Comparison of ENCODE assay signal across 9 cellular contexts in genomic region chr9:74577956-74578355, GRCh38.
DNase-seq lines count a peak whose midpoint lies in the region; ATAC-seq and TF ChIP-seq lines count a peak whose summit lies in the region.
"Had no signal": no experiment of that assay in that cellular context is flagged by ENCODE, and none has a peak within 500 bp of the region (broad histone marks: within the 10 kb centered on the region; RNA-seq: fewer than 3 reads in every experiment).

No MANE protein-coding gene starts in this region.

- H3K9me2 ChIP-seq in hepatocyte (replicated peaks; ENCODE audit: insufficient read depth), result no peaks in the 10 kb centered on the region

- no peaks in the 10 kb centered on the region for H3K9me3 ChIP-seq in hepatocyte (ENCODE audit: low read depth)

- no peak overlapping the region for H3K4me3 Mint-ChIP-seq in natural killer cell treated with Interleukin-12 subunit alpha and Interleukin-12 subunit beta and Interleukin-15 and Interleukin-18, amount 100 ng/mL, for 72 hours

- in situ Hi-C loops in SK-MEL-5 (cut with HindIII; ENCODE audit: low pct_unique_long_range_greater_than_20kb, low sequenced_read_pairs), result no loop called here

- no peaks in the 10 kb centered on the region for H4K20me1 ChIP-seq in hepatocyte (ENCODE audit: insufficient read depth, poor library complexity, severe bottlenecking)

- H3K4me1 Mint-ChIP-seq in natural killer cell treated with Interleukin-12 subunit alpha and Interleukin-12 subunit beta and Interleukin-15 and Interleukin-18, amount 100 ng/mL, for 72 hours (ENCODE audit: low read depth in 2 of 2), result no peaks in the 10 kb centered on the region

- WGBS in hepatocyte (ENCODE audit: low lambda C conversion rate, missing lambda C conversion rate), result 41% methylated on average over 1 of the region's 1 CpG

- H3K4me2 ChIP-seq in hepatocyte, result no peak overlapping the region

- no peak overlapping the region for H3K4me3 ChIP-seq in hepatocyte

- DNase-seq in AG20443 (ENCODE audit: low spot score) (peak; percentile 13), H4 (ENCODE audit: low spot score) (peak; percentile 11), SK-MEL-5 (ENCODE audit: low read depth, low spot score) (peak; percentile 50), hepatocyte (ENCODE audit: low spot score) (peak; percentile 10), DMS153 (lab: John Stamatoyannopoulos, UW) (no peak), UCSD-AML1 (lab: John Stamatoyannopoulos, UW; ENCODE audit: unreplicated experiment) (no peak)
- no peak for DNase-seq in natural killer cell treated with Interleukin-12 subunit alpha and Interleukin-12 subunit beta and Interleukin-15 and Interleukin-18, amount 100 ng/mL, for 72 hours (ENCODE audit: low spot score)
- DNase-seq: substantia nigra had no signal

- no peaks in the 10 kb centered on the region for H3K36me3 Mint-ChIP-seq in natural killer cell treated with Interleukin-12 subunit alpha and Interleukin-12 subunit beta and Interleukin-15 and Interleukin-18, amount 100 ng/mL, for 72 hours

- peaks cover 0 to 4% of the 10 kb centered on the region in 2 donors for H3K27me3 Mint-ChIP-seq in natural killer cell treated with Interleukin-12 subunit alpha and Interleukin-12 subunit beta and Interleukin-15 and Interleukin-18, amount 100 ng/mL, for 72 hours

- no peak overlapping the region for H3K27ac ChIP-seq in hepatocyte

- no peak for ATAC-seq in natural killer cell treated with Interleukin-12 subunit alpha and Interleukin-12 subunit beta and Interleukin-15 and Interleukin-18, amount 100 ng/mL, for 72 hours
- no peak for ATAC-seq in GM19324 (IDR thresholded peaks at IDR 0.05; ENCODE audit: low FRiP score, unreplicated experiment)

- no peak overlapping the region for H2AFZ ChIP-seq in hepatocyte

- no peak overlapping the region for H3K27ac Mint-ChIP-seq in natural killer cell treated with Interleukin-12 subunit alpha and Interleukin-12 subunit beta and Interleukin-15 and Interleukin-18, amount 100 ng/mL, for 72 hours

- no peaks in the 10 kb centered on the region for H3K36me3 ChIP-seq in hepatocyte (replicated peaks; ENCODE audit: insufficient read depth, low read depth)

- no peaks in the 10 kb centered on the region for H3K27me3 ChIP-seq in hepatocyte

- H3K9me3 Mint-ChIP-seq in natural killer cell treated with Interleukin-12 subunit alpha and Interleukin-12 subunit beta and Interleukin-15 and Interleukin-18, amount 100 ng/mL, for 72 hours, result no peaks in the 10 kb centered on the region

- H3K79me2 ChIP-seq in hepatocyte, result no peaks in the 10 kb centered on the region

- H3K4me1 ChIP-seq in hepatocyte (ENCODE audit: insufficient read depth), result no peaks in the 10 kb centered on the region

- peak; percentile 53 for TF ChIP-seq CTCF in hepatocyte (IDR thresholded peaks at IDR 0.05; ENCODE audit: poor library complexity)

Comparison
In these comparisons a context has a peak if more than half of its experiments do, and no peak if none do; other contexts are left out.
1. DNase-seq: peak in AG20443 (single experiment), H4 (single experiment), SK-MEL-5 (single experiment) and hepatocyte (single experiment); none in DMS153 (single experiment), natural killer cell treated with Interleukin-12 subunit alpha and Interleukin-12 subunit beta and Interleukin-15 and Interleukin-18, amount 100 ng/mL, for 72 hours (single experiment) and UCSD-AML1 (single experiment).